Comparison of ENCODE assay signal across 1 cellular context in genomic region chr6:117951783-117952182, GRCh38.
TF ChIP-seq lines count a peak whose summit lies in the region.

No MANE protein-coding gene starts in this region.

TF ChIP-seq in WTC11, 78 proteins besides CTCF, POLR2A, EP300 and RAD21 (continued from another document):
- TF ChIP-seq, protein P1, sequence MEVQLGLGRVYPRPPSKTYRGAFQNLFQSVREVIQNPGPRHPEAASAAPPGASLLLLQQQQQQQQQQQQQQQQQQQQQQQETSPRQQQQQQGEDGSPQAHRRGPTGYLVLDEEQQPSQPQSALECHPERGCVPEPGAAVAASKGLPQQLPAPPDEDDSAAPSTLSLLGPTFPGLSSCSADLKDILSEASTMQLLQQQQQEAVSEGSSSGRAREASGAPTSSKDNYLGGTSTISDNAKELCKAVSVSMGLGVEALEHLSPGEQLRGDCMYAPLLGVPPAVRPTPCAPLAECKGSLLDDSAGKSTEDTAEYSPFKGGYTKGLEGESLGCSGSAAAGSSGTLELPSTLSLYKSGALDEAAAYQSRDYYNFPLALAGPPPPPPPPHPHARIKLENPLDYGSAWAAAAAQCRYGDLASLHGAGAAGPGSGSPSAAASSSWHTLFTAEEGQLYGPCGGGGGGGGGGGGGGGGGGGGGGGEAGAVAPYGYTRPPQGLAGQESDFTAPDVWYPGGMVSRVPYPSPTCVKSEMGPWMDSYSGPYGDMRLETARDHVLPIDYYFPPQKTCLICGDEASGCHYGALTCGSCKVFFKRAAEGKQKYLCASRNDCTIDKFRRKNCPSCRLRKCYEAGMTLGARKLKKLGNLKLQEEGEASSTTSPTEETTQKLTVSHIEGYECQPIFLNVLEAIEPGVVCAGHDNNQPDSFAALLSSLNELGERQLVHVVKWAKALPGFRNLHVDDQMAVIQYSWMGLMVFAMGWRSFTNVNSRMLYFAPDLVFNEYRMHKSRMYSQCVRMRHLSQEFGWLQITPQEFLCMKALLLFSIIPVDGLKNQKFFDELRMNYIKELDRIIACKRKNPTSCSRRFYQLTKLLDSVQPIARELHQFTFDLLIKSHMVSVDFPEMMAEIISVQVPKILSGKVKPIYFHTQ (CRISPR knock-in tag; IDR thresholded peaks at IDR 0.05): no peak
